In the genomic region with DNA sequence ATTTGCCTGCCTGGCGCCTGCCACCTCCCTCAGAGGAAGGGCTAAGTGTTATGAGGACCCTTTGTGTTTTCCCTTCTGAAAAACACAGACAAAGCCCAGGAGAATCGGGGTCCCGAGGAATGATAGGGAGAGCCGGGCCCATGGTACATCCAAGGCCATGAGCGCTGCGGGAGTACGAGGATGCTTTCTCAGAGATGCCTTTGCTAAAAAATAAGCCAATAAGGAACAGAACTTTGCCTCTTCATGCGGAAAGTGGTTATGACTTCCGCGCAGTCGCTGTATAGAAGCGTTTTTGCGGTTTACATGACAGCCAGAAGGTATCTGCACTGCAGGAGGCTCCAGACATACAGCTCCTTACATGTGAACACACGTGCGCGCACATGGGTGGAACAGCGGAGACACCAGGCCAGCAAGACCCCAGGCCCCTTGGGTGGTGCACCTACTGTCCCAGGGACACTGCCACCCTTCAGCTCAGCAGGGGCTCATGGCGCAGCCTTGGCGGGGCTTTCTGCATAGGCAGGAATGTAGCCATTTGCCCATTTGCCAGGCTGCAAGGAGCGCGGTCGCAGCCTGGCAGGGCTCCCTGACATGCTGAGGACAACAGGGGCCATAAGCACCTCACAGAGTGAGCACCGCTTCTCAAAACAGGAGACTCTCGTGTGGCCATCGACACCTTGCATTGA, we compare ENCODE assay signal across 23 cellular contexts.
DNase-seq lines count a peak whose midpoint lies in the region; ATAC-seq, FAIRE-seq and TF ChIP-seq lines count a peak whose summit lies in the region.
"Had no signal": no experiment of that assay in that cellular context is flagged by ENCODE, and none has a peak within 500 bp of the region (broad histone marks: within the 10 kb centered on the region; RNA-seq: fewer than 3 reads in every experiment).

No MANE protein-coding gene starts in this region.

- no peak overlapping the region for H4K8ac ChIP-seq in H1 (ENCODE audit: extremely low read depth, insufficient read depth, low read length)

- H3K27me3 ChIP-seq in WERI-Rb-1 (ENCODE audit: insufficient read depth, low read depth, severe bottlenecking), result no peaks in the 10 kb centered on the region
- peaks cover 0 to 2% (median 0%) of the 10 kb centered on the region in 4 experiments; a peak in 1 of 7 replicates for H3K27me3 ChIP-seq in H1 (replicated peaks in 1 of 4; ENCODE audit: control insufficient read depth in 3 of 4, extremely low read depth in 1 of 4, insufficient read depth in 3 of 4, low read length in 3 of 4)

- no peak for ATAC-seq in HG03139 (IDR thresholded peaks at IDR 0.05; ENCODE audit: unreplicated experiment)
- ATAC-seq: CD8-positive, alpha-beta T cell; GM23338 had no signal

- TF ChIP-seq RAD21 in H1 (IDR thresholded peaks at IDR 0.05 in 1 of 2, conservative IDR thresholded peaks at IDR 0.05 in 1 of 2; ENCODE audit: low read depth in 2 of 2, low read length in 2 of 2), result no peak

- H4K20me1 ChIP-seq in H1 (replicated peaks in 1 of 2; ENCODE audit: control insufficient read depth in 1 of 2, insufficient read depth in 2 of 2, low read length in 2 of 2), result no peaks in the 10 kb centered on the region

- no peak overlapping the region for H3K9ac ChIP-seq in H1 (replicated peaks in 1 of 4; ENCODE audit: extremely low read depth in 1 of 4, low read depth in 3 of 4, low read length in 3 of 4)
- H3K9ac ChIP-seq: SK-N-SH had no signal

- no peak overlapping the region for H3K27ac Mint-ChIP-seq in osteocyte (ENCODE audit: unreplicated experiment)
- H3K27ac Mint-ChIP-seq in type B pancreatic cell, result no peak overlapping the region
- H3K27ac Mint-ChIP-seq: B cell; CD8-positive, alpha-beta T cell; GM23338 had no signal

- H3K79me1 ChIP-seq in H1 (ENCODE audit: low read depth, low read length), result no peaks in the 10 kb centered on the region

- H3K14ac ChIP-seq in H1 (ENCODE audit: insufficient read length), result no peak overlapping the region

- H3K36me3 ChIP-seq in WERI-Rb-1 (no peaks in the 10 kb centered on the region), H1 (ENCODE audit: control insufficient read depth in 2 of 4, insufficient read depth in 4 of 4, low read length in 3 of 4) (no peaks in the 10 kb centered on the region)

- no peak overlapping the region for H3K4me3 ChIP-seq in WERI-Rb-1 (ENCODE audit: low read depth, low read length)
- no peak overlapping the region for H3K4me3 ChIP-seq in H1 (ENCODE audit: extremely low read depth in 1 of 4, insufficient read depth in 2 of 4, low read depth in 3 of 4, low read length in 4 of 4)
- H3K4me3 ChIP-seq: GM23338 had no signal

- H3K4ac ChIP-seq in H1 (replicated peaks; ENCODE audit: insufficient read length, low read depth, low read length), result no peak overlapping the region

- H3K23ac ChIP-seq in H1 (ENCODE audit: insufficient read length), result no peak overlapping the region

- no peak overlapping the region for H2BK20ac ChIP-seq in H1 (ENCODE audit: low read length)

- H2BK120ac ChIP-seq in H1 (replicated peaks; ENCODE audit: low read depth, low read length), result no peak overlapping the region

- FAIRE-seq in H1 (lab: Jason Lieb, UNC), result no peak
- FAIRE-seq: G401.6, RCC 7860 had no signal

- no peak overlapping the region for H2AK5ac ChIP-seq in H1 (ENCODE audit: low read depth, low read length)

- no peak overlapping the region; the same call in 1 of the 2 replicates for H2BK15ac ChIP-seq in H1 (ENCODE audit: low read length)

- WGBS in H1 (ENCODE audit: extremely low coverage in 1 of 2, insufficient coverage in 1 of 2, insufficient read length in 1 of 2, insufficient replicate concordance in 2 of 2, low coverage in 1 of 2, low lambda C conversion rate in 2 of 2, missing lambda C conversion rate in 1 of 2), 2 experiments, result 86% methylated on average over 25 of the region's 25 CpGs; no CpG with 5 or more reads in 1 of the 2 experiments

- H3K23me2 ChIP-seq in H1 (ENCODE audit: low read depth, low read length), result no peaks in the 10 kb centered on the region

- no peak for TF ChIP-seq EP300 in H1 (IDR thresholded peaks at IDR 0.05; ENCODE audit: borderline replicate concordance in 1 of 2, low read depth in 2 of 2, low read length in 2 of 2)

- peaks cover 3 to 14% (median 7%) of the 10 kb centered on the region in 4 experiments for H3K4me1 ChIP-seq in H1 (replicated peaks in 1 of 4; ENCODE audit: control insufficient read depth in 3 of 4, insufficient read depth in 4 of 4, low read length in 3 of 4)
- H3K4me1 ChIP-seq: Caco-2 had no signal

- H3K27me3 Mint-ChIP-seq in osteocyte (ENCODE audit: unreplicated experiment) (no peaks in the 10 kb centered on the region), type B pancreatic cell (peaks cover 32% of the 10 kb centered on the region)
- H3K27me3 Mint-ChIP-seq: B cell had no signal

- no peak overlapping the region; the same call in 1 of the 2 replicates for H2AFZ ChIP-seq in H1 (ENCODE audit: low read length)
- H2AFZ ChIP-seq: GM23338 had no signal

- peak overlapping the region; percentile 12 for H4K91ac ChIP-seq in H1 (replicated peaks; ENCODE audit: insufficient read length, low read length)

- no peaks in the 10 kb centered on the region for H3K79me2 ChIP-seq in H1 (ENCODE audit: control insufficient read depth in 1 of 2, insufficient read depth in 2 of 2, low read length in 2 of 2)

- no peak overlapping the region for H3K4me3 Mint-ChIP-seq in osteocyte (ENCODE audit: unreplicated experiment)
- H3K4me3 Mint-ChIP-seq in type B pancreatic cell, result no peak overlapping the region
- H3K4me3 Mint-ChIP-seq: B cell; CD8-positive, alpha-beta T cell; GM23338 had no signal

- no peak for TF ChIP-seq POLR2A in H1 (IDR thresholded peaks at IDR 0.05; ENCODE audit: control extremely low read depth in 1 of 2, low read depth in 2 of 2, low read length in 2 of 2)

- H3K36me3 Mint-ChIP-seq in osteocyte (ENCODE audit: unreplicated experiment), result no peaks in the 10 kb centered on the region
- no peaks in the 10 kb centered on the region for H3K36me3 Mint-ChIP-seq in type B pancreatic cell
- H3K36me3 Mint-ChIP-seq: CD8-positive, alpha-beta T cell had no signal

- H4K5ac ChIP-seq in H1 (ENCODE audit: insufficient read length, low read depth, low read length), result no peak overlapping the region

- CTCF ChIA-PET in H1 (lab: Charles Lee; ENCODE audit: partially characterized antibody), result no interaction called here

- H3K18ac ChIP-seq in H1 (ENCODE audit: extremely low read depth, low read length), result no peak overlapping the region

- H3K56ac ChIP-seq in H1 (replicated peaks; ENCODE audit: insufficient read length, low read depth, low read length), result no peak overlapping the region

- H2BK5ac ChIP-seq in H1 (ENCODE audit: low read depth, low read length), result no peak overlapping the region

- H3K9me3 Mint-ChIP-seq in osteocyte (ENCODE audit: unreplicated experiment) (peaks cover 4% of the 10 kb centered on the region), type B pancreatic cell (no peaks in the 10 kb centered on the region)
- H3K9me3 Mint-ChIP-seq: CD8-positive, alpha-beta T cell had no signal

- no peak overlapping the region for H2BK12ac ChIP-seq in H1 (ENCODE audit: low read depth, low read length)

- TF ChIP-seq CTCF in WERI-Rb-1 (IDR thresholded peaks at IDR 0.05; ENCODE audit: low read depth, low read length) (no peak), H1 (IDR thresholded peaks at IDR 0.05; ENCODE audit: control extremely low read depth in 1 of 3, insufficient read depth in 1 of 3, low read depth in 1 of 3, low read length in 3 of 3) (no peak), osteocyte (IDR thresholded peaks at IDR 0.05) (no peak), type B pancreatic cell (conservative IDR thresholded peaks at IDR 0.05) (no peak)

- no peak overlapping the region for H3K4me2 ChIP-seq in H1 (ENCODE audit: insufficient read depth in 1 of 2, low read depth in 2 of 2, low read length in 2 of 2)
- H3K4me2 ChIP-seq: GM23338, SK-N-SH had no signal

- POLR2A ChIA-PET in H1 (lab: Charles Lee; ENCODE audit: partially characterized antibody), result no interaction called here

- H3K9me3 ChIP-seq in WERI-Rb-1 (ENCODE audit: severe bottlenecking), result no peaks in the 10 kb centered on the region
- no peaks in the 10 kb centered on the region for H3K9me3 ChIP-seq in H1 (ENCODE audit: insufficient read depth in 2 of 2, low read depth in 1 of 2, low read length in 1 of 2)
- H3K9me3 ChIP-seq: Caco-2, SK-N-SH had no signal

- peak; percentile 5 for DNase-seq in WERI-Rb-1
- no peak for DNase-seq in H1 (ENCODE audit: low read depth in 1 of 2, low spot score in 2 of 2)
- peak; percentile 69 for DNase-seq in osteocyte (ENCODE audit: extremely low spot score, unreplicated experiment)
- peak; percentile 54 for DNase-seq in type B pancreatic cell (ENCODE audit: extremely low spot score, unreplicated experiment)
- DNase-seq in NCI-H2029 (lab: John Stamatoyannopoulos, UW), result no peak
- DNase-seq in NCI-H510A (lab: John Stamatoyannopoulos, UW), result no peak
- DNase-seq: Caco-2; CD8-positive, alpha-beta T cell; HCEC 1CT; NCI-H1092; NCI-H1436; NCI-H187; NCI-H2171 treated with DMSO at 0.1 percent for 48 hours; NCI-H524 treated with DMSO at 0.1 percent for 48 hours; NCI-H774; SK-N-SH had no signal

- no peak overlapping the region for H3K27ac ChIP-seq in WERI-Rb-1
- no peak overlapping the region for H3K27ac ChIP-seq in H1 (ENCODE audit: low read depth, low read length)
- H3K27ac ChIP-seq: C4-2B, HL-60 had no signal

- H3K4me1 Mint-ChIP-seq in osteocyte (ENCODE audit: unreplicated experiment) (no peaks in the 10 kb centered on the region), type B pancreatic cell (ENCODE audit: unreplicated experiment) (peaks cover 4% of the 10 kb centered on the region)
- H3K4me1 Mint-ChIP-seq: B cell had no signal

TF ChIP-seq in H1, 55 proteins besides CTCF, POLR2A, EP300 and RAD21:
- TF ChIP-seq EZH2 (IDR thresholded peaks at IDR 0.05; ENCODE audit: low read depth, low read length, severe bottlenecking), result no peak

Comparison
In these comparisons a context has a peak if more than half of its experiments do, and no peak if none do; other contexts are left out.
1. DNase-seq: peak in WERI-Rb-1 (single experiment), osteocyte (single experiment) and type B pancreatic cell (single experiment); none in H1 (0 of 2), NCI-H2029 (single experiment) and NCI-H510A (single experiment).